In the genomic region with DNA sequence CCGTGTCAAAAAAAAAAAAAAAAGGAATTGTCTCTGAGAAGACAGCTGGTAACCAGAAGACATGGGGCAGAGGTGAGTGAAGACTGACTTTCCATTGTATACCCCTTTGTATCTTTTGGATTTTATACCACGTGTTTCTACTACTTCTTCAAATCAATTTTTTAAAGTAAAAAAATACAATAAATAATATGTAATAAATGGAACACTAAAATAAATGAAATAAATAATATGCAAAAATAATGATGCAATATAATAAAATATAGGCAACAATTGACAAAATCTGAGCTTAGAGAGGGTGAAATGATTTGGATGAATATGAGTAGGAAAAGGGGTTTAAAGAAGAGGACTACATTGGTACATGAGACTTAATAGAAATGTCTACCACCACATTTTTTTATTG, we compare ENCODE assay signal across 24 cellular contexts.
"Had no signal": no experiment of that assay in that cellular context is flagged by ENCODE, and none has a peak within 500 bp of the region (broad histone marks: within the 10 kb centered on the region; RNA-seq: fewer than 3 reads in every experiment).

No MANE protein-coding gene starts in this region.

- H3K4me3 Mint-ChIP-seq: stimulated activated effector memory CD8-positive, alpha-beta T cell treated with anti-CD3 and anti-CD28 coated beads, Interleukin-12 subunit alpha, Interleukin-12 subunit beta, amount 100 ng/mL, for 72 hours; stimulated activated memory B cell treated with anti-CD40 and anti-IgM and Interleukin-4, amounts not matched to agents 10 μg/mL and 1 μg/mL and 100 μg/mL, for 72 hours; stimulated activated naive B cell treated with anti-CD40 and anti-IgM and Interleukin-4, amounts not matched to agents 10 μg/mL and 1 μg/mL and 100 μg/mL, for 72 hours; stimulated activated naive CD8-positive, alpha-beta T cell treated with anti-CD3 and anti-CD28 coated beads, Interleukin-15, amount 100 ng/mL, for 72 hours; stimulated activated naive CD8-positive, alpha-beta T cell treated with anti-CD3 and anti-CD28 coated beads, Interleukin-15, Interleukin-2, amounts not matched to agents 100 ng/mL and 50 ng/mL, for 24 hours; type B pancreatic cell had no signal

- H3K36me3 Mint-ChIP-seq: stimulated activated effector memory CD8-positive, alpha-beta T cell treated with anti-CD3 and anti-CD28 coated beads, Interleukin-12 subunit alpha, Interleukin-12 subunit beta, amount 100 ng/mL, for 72 hours; stimulated activated memory B cell treated with anti-CD40 and anti-IgM and Interleukin-4, amounts not matched to agents 10 μg/mL and 1 μg/mL and 100 μg/mL, for 72 hours; stimulated activated naive B cell treated with anti-CD40 and anti-IgM and Interleukin-4, amounts not matched to agents 10 μg/mL and 1 μg/mL and 100 μg/mL, for 72 hours; type B pancreatic cell had no signal

- H3K27me3 Mint-ChIP-seq: stimulated activated memory B cell treated with anti-CD40 and anti-IgM and Interleukin-4, amounts not matched to agents 10 μg/mL and 1 μg/mL and 100 μg/mL, for 72 hours; stimulated activated naive B cell treated with anti-CD40 and anti-IgM and Interleukin-4, amounts not matched to agents 10 μg/mL and 1 μg/mL and 100 μg/mL, for 72 hours; stimulated activated naive CD8-positive, alpha-beta T cell treated with anti-CD3 and anti-CD28 coated beads, Interleukin-15, amount 100 ng/mL, for 72 hours; stimulated activated naive CD8-positive, alpha-beta T cell treated with anti-CD3 and anti-CD28 coated beads, Interleukin-15, Interleukin-2, amounts not matched to agents 100 ng/mL and 50 ng/mL, for 24 hours; type B pancreatic cell had no signal

- H3K27ac Mint-ChIP-seq: stimulated activated effector memory CD8-positive, alpha-beta T cell treated with anti-CD3 and anti-CD28 coated beads, Interleukin-12 subunit alpha, Interleukin-12 subunit beta, amount 100 ng/mL, for 72 hours; stimulated activated memory B cell treated with anti-CD40 and anti-IgM and Interleukin-4, amounts not matched to agents 10 μg/mL and 1 μg/mL and 100 μg/mL, for 72 hours; stimulated activated naive B cell treated with anti-CD40 and anti-IgM and Interleukin-4, amounts not matched to agents 10 μg/mL and 1 μg/mL and 100 μg/mL, for 72 hours; stimulated activated naive CD8-positive, alpha-beta T cell treated with anti-CD3 and anti-CD28 coated beads, Interleukin-15, amount 100 ng/mL, for 72 hours; stimulated activated naive CD8-positive, alpha-beta T cell treated with anti-CD3 and anti-CD28 coated beads, Interleukin-15, Interleukin-2, amounts not matched to agents 100 ng/mL and 50 ng/mL, for 24 hours; type B pancreatic cell had no signal

- H3K9me3 Mint-ChIP-seq: stimulated activated effector memory CD8-positive, alpha-beta T cell treated with anti-CD3 and anti-CD28 coated beads, Interleukin-12 subunit alpha, Interleukin-12 subunit beta, amount 100 ng/mL, for 72 hours; stimulated activated memory B cell treated with anti-CD40 and anti-IgM and Interleukin-4, amounts not matched to agents 10 μg/mL and 1 μg/mL and 100 μg/mL, for 72 hours; stimulated activated naive B cell treated with anti-CD40 and anti-IgM and Interleukin-4, amounts not matched to agents 10 μg/mL and 1 μg/mL and 100 μg/mL, for 72 hours; stimulated activated naive CD8-positive, alpha-beta T cell treated with anti-CD3 and anti-CD28 coated beads, Interleukin-15, Interleukin-2, amounts not matched to agents 100 ng/mL and 50 ng/mL, for 24 hours had no signal

- FAIRE-seq: urothelium cell line had no signal

- ATAC-seq: stimulated activated effector memory CD8-positive, alpha-beta T cell treated with anti-CD3 and anti-CD28 coated beads, Interleukin-12 subunit alpha, Interleukin-12 subunit beta, amount 100 ng/mL, for 72 hours; stimulated activated memory B cell treated with anti-CD40 and anti-IgM and Interleukin-4, amounts not matched to agents 10 μg/mL and 1 μg/mL and 100 μg/mL, for 72 hours; stimulated activated naive B cell treated with anti-CD40 and anti-IgM and Interleukin-4, amounts not matched to agents 10 μg/mL and 1 μg/mL and 100 μg/mL, for 72 hours; stimulated activated naive CD8-positive, alpha-beta T cell treated with anti-CD3 and anti-CD28 coated beads, Interleukin-15, amount 100 ng/mL, for 72 hours; stimulated activated naive CD8-positive, alpha-beta T cell treated with anti-CD3 and anti-CD28 coated beads, Interleukin-15, Interleukin-2, amounts not matched to agents 100 U/mL and 50 U/mL, for 24 hours; upper lobe of right lung had no signal

- H3K4me1 Mint-ChIP-seq: stimulated activated effector memory CD8-positive, alpha-beta T cell treated with anti-CD3 and anti-CD28 coated beads, Interleukin-12 subunit alpha, Interleukin-12 subunit beta, amount 100 ng/mL, for 72 hours; stimulated activated memory B cell treated with anti-CD40 and anti-IgM and Interleukin-4, amounts not matched to agents 10 μg/mL and 1 μg/mL and 100 μg/mL, for 72 hours; stimulated activated naive B cell treated with anti-CD40 and anti-IgM and Interleukin-4, amounts not matched to agents 10 μg/mL and 1 μg/mL and 100 μg/mL, for 72 hours; stimulated activated naive CD8-positive, alpha-beta T cell treated with anti-CD3 and anti-CD28 coated beads, Interleukin-15, amount 100 ng/mL, for 72 hours had no signal

- DNase-seq: stimulated activated CD4-positive, alpha-beta T cell treated with anti-CD3 and anti-CD28 coated beads, Interleukin-2, amount 100 ng/mL, for 48 hours; stimulated activated CD4-positive, alpha-beta T cell treated with anti-CD3 and anti-CD28 coated beads, Interleukin-4, amount 100 ng/mL, for 1 hour; stimulated activated CD4-positive, alpha-beta T cell treated with anti-CD3 and anti-CD28 coated beads, Interleukin-4, amount 100 ng/mL, for 24 hours; stimulated activated CD4-positive, alpha-beta T cell treated with anti-CD3 and anti-CD28 coated beads, Interleukin-4, amount 100 ng/mL, for 4 hours; stimulated activated CD8-positive, alpha-beta memory T cell treated with anti-CD3 and anti-CD28 coated beads, Interleukin-4, amount 100 ng/mL, for 48 hours; stimulated activated naive B cell treated with anti-CD40 and anti-IgM and Interleukin-4, amounts not matched to agents 10 μg/mL and 1 μg/mL and 100 μg/mL, for 72 hours; stimulated activated naive CD4-positive, alpha-beta T cell; stimulated activated naive CD4-positive, alpha-beta T cell treated with Interleukin-2 at 50 U/mL for 16 hours; stimulated activated naive CD8-positive, alpha-beta T cell treated with anti-CD3 and anti-CD28 coated beads, Interleukin-15, amount 100 ng/mL, for 72 hours; stimulated activated naive CD8-positive, alpha-beta T cell treated with anti-CD3 and anti-CD28 coated beads, Interleukin-15, Interleukin-2, amounts not matched to agents 100 U/mL and 50 U/mL, for 24 hours; stomach; substantia nigra; testis; thyroid gland; tibial artery; transverse colon; trophoblast cell; upper lobe of right lung; uterus had no signal
